In genomic region chr6:28862077-28862476, GRCh38 we compare ENCODE assay signal across 24 cellular contexts.
DNase-seq lines count a peak whose midpoint lies in the region; ATAC-seq and TF ChIP-seq lines count a peak whose summit lies in the region.
"Had no signal": no experiment of that assay in that cellular context is flagged by ENCODE, and none has a peak within 500 bp of the region (broad histone marks: within the 10 kb centered on the region; RNA-seq: fewer than 3 reads in every experiment).

No MANE protein-coding gene starts in this region.

- H3K27ac ChIP-seq in esophagus muscularis mucosa (replicated peaks in 1 of 4): no peak overlapping the region
- H3K27ac ChIP-seq: 22Rv1; BLaER1 treated with 17β-estradiol and CSF1 and Interleukin-3, amounts not matched to agents 10 nM and 100 nM; HL-60 had no signal

- no peak for TF ChIP-seq POLR2A in esophagus muscularis mucosa (IDR thresholded peaks at IDR 0.05; ENCODE audit: low read depth)

- no peak overlapping the region for H3K4me3 ChIP-seq in esophagus muscularis mucosa
- H3K4me3 ChIP-seq: GM23338, HAP-1 had no signal

- H3K27me3 ChIP-seq in esophagus muscularis mucosa: no peaks in the 10 kb centered on the region
- H3K27me3 ChIP-seq: BLaER1 treated with 17β-estradiol and CSF1 and Interleukin-3, amounts not matched to agents 10 nM and 100 nM had no signal

- H3K4me3 Mint-ChIP-seq in activated T-cell treated with anti-CD3 and anti-CD28 coated beads, Interleukin-2, amount 50 U/mL, for 72 hours: no peak overlapping the region
- peak overlapping the region; percentile 97 for H3K4me3 Mint-ChIP-seq in activated T-helper 17 cell treated with anti-CD3 and anti-CD28 coated beads, Interleukin-2, amount 50 U/mL, for 72 hours
- H3K4me3 Mint-ChIP-seq in natural killer cell: peak overlapping the region; percentile 99
- H3K4me3 Mint-ChIP-seq: GM23338 had no signal

- DNase-seq in activated T-cell treated with anti-CD3 and anti-CD28 coated beads, Interleukin-2, amount 50 U/mL, for 72 hours: no peak
- no peak for DNase-seq in activated T-cell treated with anti-CD3 and anti-CD28 coated beads, Interleukin-2, amount 50 U/mL, for 48 hours
- no peak for DNase-seq in natural killer cell
- no peak for DNase-seq in esophagus muscularis mucosa (ENCODE audit: extremely low spot score)
- no peak for DNase-seq in SW480 (ENCODE audit: low spot score)
- no peak for DNase-seq in NCI-H1930 (lab: John Stamatoyannopoulos, UW)
- DNase-seq: ACHN; Calu3; CD8-positive, alpha-beta T cell; DMS153; NCI-H1417; NCI-H1694 treated with DMSO at 0.1 percent for 48 hours; NCI-H2107; NCI-H446 treated with DMSO at 0.1 percent for 48 hours; NCI-H526 treated with DMSO at 0.1 percent for 48 hours; PC-3; Right ventricle myocardium superior had no signal

- H3K9me3 ChIP-seq in esophagus muscularis mucosa: peaks cover 0 to 3% (median 0%) of the 10 kb centered on the region in 4 donors
- H3K9me3 ChIP-seq: HAP-1 had no signal

- peak overlapping the region; percentile 99 for H3K27ac Mint-ChIP-seq in activated T-cell treated with anti-CD3 and anti-CD28 coated beads, Interleukin-2, amount 50 U/mL, for 72 hours
- peak overlapping the region; percentile 100 for H3K27ac Mint-ChIP-seq in activated T-helper 17 cell treated with anti-CD3 and anti-CD28 coated beads, Interleukin-2, amount 50 U/mL, for 72 hours
- H3K27ac Mint-ChIP-seq in natural killer cell: peak overlapping the region; percentile 93 to 99
- H3K27ac Mint-ChIP-seq: CD8-positive, alpha-beta T cell; GM23338 had no signal

- no peaks in the 10 kb centered on the region for H3K36me3 ChIP-seq in esophagus muscularis mucosa
- H3K36me3 ChIP-seq: BLaER1 treated with 17β-estradiol and CSF1 and Interleukin-3, amounts not matched to agents 10 nM and 100 nM; HAP-1 had no signal

- TF ChIP-seq CTCF in natural killer cell (IDR thresholded peaks at IDR 0.05) (no peak), esophagus muscularis mucosa (IDR thresholded peaks at IDR 0.05) (no peak)

- ATAC-seq in activated T-cell treated with anti-CD3 and anti-CD28 coated beads, Interleukin-2, amount 50 U/mL, for 72 hours (replicated peaks in 1 of 2): no peak
- ATAC-seq in activated T-helper 17 cell treated with anti-CD3 and anti-CD28 coated beads, Interleukin-2, amount 50 U/mL, for 72 hours (replicated peaks): no peak
- ATAC-seq in natural killer cell: no peak
- ATAC-seq in GM18873 (IDR thresholded peaks at IDR 0.05; ENCODE audit: low FRiP score, unreplicated experiment): no peak
- ATAC-seq: CD8-positive, alpha-beta T cell; GM23338; PC-3 had no signal

- H3K4me1 Mint-ChIP-seq in activated T-cell treated with anti-CD3 and anti-CD28 coated beads, Interleukin-2, amount 50 U/mL, for 72 hours (ENCODE audit: low read depth): peaks cover 24% of the 10 kb centered on the region
- peaks cover 22% of the 10 kb centered on the region for H3K4me1 Mint-ChIP-seq in activated T-helper 17 cell treated with anti-CD3 and anti-CD28 coated beads, Interleukin-2, amount 50 U/mL, for 72 hours
- H3K4me1 Mint-ChIP-seq in natural killer cell: peaks cover 44 to 50% of the 10 kb centered on the region in 2 donors

- no peaks in the 10 kb centered on the region for H3K9me3 Mint-ChIP-seq in activated T-cell treated with anti-CD3 and anti-CD28 coated beads, Interleukin-2, amount 50 U/mL, for 72 hours
- H3K9me3 Mint-ChIP-seq in activated T-helper 17 cell treated with anti-CD3 and anti-CD28 coated beads, Interleukin-2, amount 50 U/mL, for 72 hours: peaks cover 12% of the 10 kb centered on the region
- peaks cover 0 to 4% of the 10 kb centered on the region in 2 donors for H3K9me3 Mint-ChIP-seq in natural killer cell

- H3K4me1 ChIP-seq in esophagus muscularis mucosa: peaks cover 13 to 17% (median 14%) of the 10 kb centered on the region in 4 donors

- WGBS in esophagus muscularis mucosa: 76% methylated on average over 10 of the region's 10 CpGs

- peaks cover 1 to 6% of the 10 kb centered on the region in 2 donors for H3K36me3 Mint-ChIP-seq in activated T-cell treated with anti-CD3 and anti-CD28 coated beads, Interleukin-2, amount 50 U/mL, for 72 hours (ENCODE audit: insufficient read depth in 2 of 2)
- H3K36me3 Mint-ChIP-seq in activated T-helper 17 cell treated with anti-CD3 and anti-CD28 coated beads, Interleukin-2, amount 50 U/mL, for 72 hours (ENCODE audit: low read depth): peaks cover 27% of the 10 kb centered on the region
- H3K36me3 Mint-ChIP-seq in natural killer cell: peaks cover 12% of the 10 kb centered on the region

- H3K27me3 Mint-ChIP-seq in activated T-cell treated with anti-CD3 and anti-CD28 coated beads, Interleukin-2, amount 50 U/mL, for 72 hours (ENCODE audit: low read depth): no peaks in the 10 kb centered on the region
- H3K27me3 Mint-ChIP-seq in activated T-helper 17 cell treated with anti-CD3 and anti-CD28 coated beads, Interleukin-2, amount 50 U/mL, for 72 hours: no peaks in the 10 kb centered on the region
- peaks cover 11 to 25% of the 10 kb centered on the region in 2 donors for H3K27me3 Mint-ChIP-seq in natural killer cell (ENCODE audit: low read depth in 2 of 2)

- no peak for TF ChIP-seq EP300 in esophagus muscularis mucosa (IDR thresholded peaks at IDR 0.05)

- intact Hi-C loops in natural killer cell (cut with micrococcal nuclease): loop anchor here (5.0 kb wide), 1 partner anchor 120 kb away; no protein-coding TSS in a partner anchor
- intact Hi-C loops in esophagus muscularis mucosa (cut with DNase I): loop anchor here (5.0 to 10.0 kb wide), 2 partner anchors 80 to 153 kb away; no protein-coding TSS in a partner anchor

Comparison
In these comparisons a context has a peak if more than half of its experiments do, and no peak if none do; other contexts are left out.
1. H3K4me3 Mint-ChIP-seq: peak in activated T-helper 17 cell treated with anti-CD3 and anti-CD28 coated beads, Interleukin-2, amount 50 U/mL, for 72 hours (single experiment) and natural killer cell (single experiment); none in activated T-cell treated with anti-CD3 and anti-CD28 coated beads, Interleukin-2, amount 50 U/mL, for 72 hours (0 of 2).
2. Peak in every context shown above with its lines, with median percentiles within 50 percentile points of each other: H3K27ac Mint-ChIP-seq.